19 cellular contexts compared by ENCODE assay signal in genomic region chr16:71364306-71364705, GRCh38. TPM values are rescaled to one million over a fixed set of nuclear protein-coding genes. Genes with fewer than 3 reads are reported as not detected.
"Had no signal": no experiment of that assay in that cellular context is flagged by ENCODE, and none has a peak within 500 bp of the region (broad histone marks: within the 10 kb centered on the region; RNA-seq: fewer than 3 reads in every experiment).

No MANE protein-coding gene starts in this region.

- H3K9me3 ChIP-seq: left lung, prostate gland, right lobe of liver, stomach, testis, upper lobe of left lung had no signal

- DNase-seq: activated CD4-positive, alpha-beta T cell treated with anti-CD3 and anti-CD28 coated beads, Interleukin-2, amount 50 U/mL, for 48 hours; activated gamma-delta T cell; foreskin fibroblast; kidney; left lung; right lobe of liver; stimulated activated CD4-positive, alpha-beta T cell treated with anti-CD3 and anti-CD28 coated beads, Interleukin-4, amount 100 ng/mL, for 1 hour; stomach; testis had no signal

- H3K27me3 ChIP-seq: testis, upper lobe of left lung had no signal

- ATAC-seq: activated CD4-positive, CD25-positive, alpha-beta regulatory T cell treated with anti-CD3 and anti-CD28 coated beads, Interleukin-2, amount 50 U/mL, for 24 hours; left lung; right lobe of liver; stimulated activated effector memory CD8-positive, alpha-beta T cell treated with anti-CD3 and anti-CD28 coated beads, Interleukin-12 subunit alpha, Interleukin-12 subunit beta, amount 100 ng/mL, for 72 hours had no signal

- H3K27ac ChIP-seq: epithelial cell of prostate, left lung, prostate gland, right lobe of liver, SK-N-MC, stomach, testis, upper lobe of left lung had no signal

- H3K36me3 ChIP-seq: left lung, prostate gland, right lobe of liver, stomach, upper lobe of left lung had no signal

- H3K4me3 ChIP-seq: left lung, prostate gland, right lobe of liver, SK-N-MC, smooth muscle cell, stomach, testis, upper lobe of left lung had no signal

- H3K4me1 ChIP-seq: left lung, prostate gland, right lobe of liver, testis, upper lobe of left lung had no signal

RNA-seq across cellular contexts. Expression of gene CALB2, which starts 5.8 kb away (rescaled TPM):
- total RNA-seq: dermis microvascular lymphatic vessel endothelial cell, mononuclear cell, osteocyte, right lobe of liver had no signal
